ENCODE assay signal across 8 cellular contexts in genomic region chr1:108125312-108126138, GRCh38.
DNase-seq lines count a peak whose midpoint lies in the region; ATAC-seq lines count a peak whose summit lies in the region.

No MANE protein-coding gene starts in this region.

- peak; percentile 90 for ATAC-seq in GM19023 (IDR thresholded peaks at IDR 0.05; ENCODE audit: unreplicated experiment)
- ATAC-seq in HG03139 (IDR thresholded peaks at IDR 0.05; ENCODE audit: unreplicated experiment) = peak; percentile 95

- DNase-seq in Ammon's horn (ENCODE audit: low spot score) = peak; percentile 92
- DNase-seq in NCI-H2196 (lab: John Stamatoyannopoulos, UW; ENCODE audit: unreplicated experiment) = peak; percentile 63
- DNase-seq in activated CD4-positive, CD25-positive, alpha-beta regulatory T cell (lab: John Stamatoyannopoulos, UW) = peak; percentile 17 to 50 (median 30)
- peak; percentile 61 for DNase-seq in central memory CD4-positive, alpha-beta T cell
- peak; percentile 81 for DNase-seq in kidney glomerular epithelial cell (lab: John Stamatoyannopoulos, UW)
- peak; percentile 47 for DNase-seq in stimulated activated CD4-positive, alpha-beta T cell treated with anti-CD3 and anti-CD28 coated beads, Interleukin-4, amount 100 ng/mL, for 1 hour

Comparison
In these comparisons a context has a peak if more than half of its experiments do, and no peak if none do; other contexts are left out.
1. Peak in every context shown above with its lines: DNase-seq and ATAC-seq.
2. DNase-seq: peak in every context shown above with its lines; median percentile 92 in Ammon's horn; 81 in kidney glomerular epithelial cell; 63 in NCI-H2196; 61 in central memory CD4-positive, alpha-beta T cell; 47 in stimulated activated CD4-positive, alpha-beta T cell treated with anti-CD3 and anti-CD28 coated beads, Interleukin-4, amount 100 ng/mL, for 1 hour; 30 in activated CD4-positive, CD25-positive, alpha-beta regulatory T cell.